ENCODE assay signal across 1 cellular context in the genomic region with DNA sequence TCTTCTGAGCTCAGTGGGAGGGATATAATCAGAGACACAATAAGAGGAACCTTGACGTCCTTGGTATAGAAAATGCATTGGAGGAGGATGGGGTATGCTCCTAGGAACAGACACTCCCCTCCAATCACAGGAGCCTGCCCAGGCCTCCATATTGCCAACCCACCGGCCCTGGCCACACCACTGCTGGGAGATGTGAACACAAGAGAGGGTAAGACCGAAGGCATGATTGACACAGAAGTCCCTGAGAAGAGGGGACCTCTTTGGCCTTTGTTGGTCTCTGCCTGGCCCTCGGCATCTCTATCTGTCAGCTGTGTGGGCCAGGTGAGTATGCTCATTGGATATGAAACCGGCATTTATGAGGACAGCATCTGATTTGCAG.
TF ChIP-seq lines count a peak whose summit lies in the region.

No MANE protein-coding gene starts in this region.

TF ChIP-seq in H1, 55 proteins besides CTCF, POLR2A, EP300 and RAD21:
- TF ChIP-seq HDAC6 (IDR thresholded peaks at IDR 0.05; ENCODE audit: low read depth, low read length) (no peak), RFX5 (IDR thresholded peaks at IDR 0.05; ENCODE audit: borderline replicate concordance, low read depth, low read length) (no peak), RBBP5 (IDR thresholded peaks at IDR 0.05; ENCODE audit: borderline replicate concordance, low read depth, low read length) (no peak), NANOG (IDR thresholded peaks at IDR 0.05; ENCODE audit: insufficient read depth, low read depth, low read length, poor library complexity, severe bottlenecking) (no peak), GTF2F1 (IDR thresholded peaks at IDR 0.05; ENCODE audit: borderline replicate concordance, low read depth, low read length) (no peak)
- TF ChIP-seq, protein P1, sequence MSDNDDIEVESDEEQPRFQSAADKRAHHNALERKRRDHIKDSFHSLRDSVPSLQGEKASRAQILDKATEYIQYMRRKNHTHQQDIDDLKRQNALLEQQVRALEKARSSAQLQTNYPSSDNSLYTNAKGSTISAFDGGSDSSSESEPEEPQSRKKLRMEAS (IDR thresholded peaks at IDR 0.05): 0 out of 2 replicates have a peak, but pooled peaks have one; percentile 0
- TF ChIP-seq, protein P2, sequence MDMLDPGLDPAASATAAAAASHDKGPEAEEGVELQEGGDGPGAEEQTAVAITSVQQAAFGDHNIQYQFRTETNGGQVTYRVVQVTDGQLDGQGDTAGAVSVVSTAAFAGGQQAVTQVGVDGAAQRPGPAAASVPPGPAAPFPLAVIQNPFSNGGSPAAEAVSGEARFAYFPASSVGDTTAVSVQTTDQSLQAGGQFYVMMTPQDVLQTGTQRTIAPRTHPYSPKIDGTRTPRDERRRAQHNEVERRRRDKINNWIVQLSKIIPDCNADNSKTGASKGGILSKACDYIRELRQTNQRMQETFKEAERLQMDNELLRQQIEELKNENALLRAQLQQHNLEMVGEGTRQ (IDR thresholded peaks at IDR 0.05; ENCODE audit: low read length): no peak
TF ChIP-seq in H1: peak in this region for 1.
